Comparison of ENCODE assay signal across 1 cellular context in genomic region chr7:107922891-107923290, GRCh38.
TF ChIP-seq lines count a peak whose summit lies in the region.

No MANE protein-coding gene starts in this region.

TF ChIP-seq in K562, 482 proteins besides CTCF, POLR2A, EP300 and RAD21:
- TF ChIP-seq NFATC3 (IDR thresholded peaks at IDR 0.05), result no peak
- 0 out of 2 replicates have a peak, but pooled peaks have one; percentile 8 for TF ChIP-seq POLR2AphosphoS5 (IDR thresholded peaks at IDR 0.05; ENCODE audit: control insufficient read depth, insufficient read depth, low read depth, low read length)
